In the genomic region with DNA sequence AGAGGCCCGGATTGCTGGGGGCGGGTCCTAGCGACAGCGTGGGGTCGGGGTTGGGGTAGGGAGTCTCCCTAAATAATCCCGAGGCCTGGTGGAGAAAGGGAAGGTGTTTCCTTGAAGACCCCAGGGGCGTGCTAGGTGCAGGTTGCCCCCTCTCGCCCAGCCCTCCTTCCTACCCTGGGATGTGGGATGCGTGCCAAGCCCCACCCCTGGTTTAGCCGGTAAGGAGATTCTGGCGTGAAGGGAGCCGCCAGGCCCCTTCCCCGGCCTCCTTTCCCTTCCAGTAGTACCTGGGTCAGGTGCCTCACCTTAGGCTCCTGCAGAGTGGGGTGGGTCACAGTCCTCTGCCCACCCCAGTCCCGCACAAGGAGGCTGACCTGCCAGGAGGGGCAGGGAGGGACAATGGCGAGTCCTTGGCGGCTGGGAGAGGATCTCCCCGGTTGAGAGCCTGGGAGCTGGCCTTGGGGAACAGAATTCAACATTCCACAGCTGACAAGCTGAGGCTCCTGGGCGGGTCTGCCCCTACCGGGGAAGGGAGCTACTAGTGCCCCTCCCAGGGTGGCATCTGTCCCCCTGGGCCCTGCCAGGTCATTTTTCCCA, we compare ENCODE assay signal across 8 cellular contexts. TPM values are rescaled to one million over a fixed set of nuclear protein-coding genes. Genes with fewer than 3 reads are reported as not detected.
DNase-seq lines count a peak whose midpoint lies in the region; ATAC-seq and TF ChIP-seq lines count a peak whose summit lies in the region.

No MANE protein-coding gene starts in this region.

- TF ChIP-seq CTCF in body of pancreas (IDR thresholded peaks at IDR 0.05), result no peak
- TF ChIP-seq CTCF in kidney epithelial cell (IDR thresholded peaks at IDR 0.05; ENCODE audit: insufficient read depth, low read length, poor library complexity, severe bottlenecking), result no peak

- H3K27ac Mint-ChIP-seq in stimulated activated naive CD8-positive, alpha-beta T cell treated with anti-CD3 and anti-CD28 coated beads, Interleukin-15, amount 100 ng/mL, for 72 hours, result peak overlapping the region; percentile 70 to 86

- H3K27me3 ChIP-seq in MG63, result no peaks in the 10 kb centered on the region
- no peaks in the 10 kb centered on the region for H3K27me3 ChIP-seq in body of pancreas
- H3K27me3 ChIP-seq in kidney epithelial cell (ENCODE audit: control insufficient read depth, insufficient read depth, low read length), result no peaks in the 10 kb centered on the region

- peaks cover 18% of the 10 kb centered on the region for H3K4me1 ChIP-seq in body of pancreas

- ATAC-seq in body of pancreas, result peak; percentile 17
- peak; percentile 0 for ATAC-seq in stimulated activated naive CD8-positive, alpha-beta T cell treated with anti-CD3 and anti-CD28 coated beads, Interleukin-15, amount 100 ng/mL, for 72 hours

- peak; percentile 39 for DNase-seq in EL
- peak; percentile 63 for DNase-seq in MG63
- DNase-seq in body of pancreas, result peak; percentile 67 to 84 (median 74)
- no peak for DNase-seq in kidney epithelial cell (ENCODE audit: low read depth)
- DNase-seq in stimulated activated naive CD8-positive, alpha-beta T cell treated with anti-CD3 and anti-CD28 coated beads, Interleukin-15, amount 100 ng/mL, for 72 hours, result no peak
- DNase-seq in amniotic stem cell (lab: John Stamatoyannopoulos, UW), result no peak
- DNase-seq in cortex of kidney (lab: John Stamatoyannopoulos, UW), result no peak
- DNase-seq in stimulated activated CD4-positive, alpha-beta T cell treated with anti-CD3 and anti-CD28 coated beads, Interleukin-2, amount 100 ng/mL, for 48 hours, result no peak

- peak overlapping the region; percentile 81 to 92 for H3K4me3 Mint-ChIP-seq in stimulated activated naive CD8-positive, alpha-beta T cell treated with anti-CD3 and anti-CD28 coated beads, Interleukin-15, amount 100 ng/mL, for 72 hours

- intact Hi-C loops in body of pancreas (cut with DNase I), result no loop called here

- no peaks in the 10 kb centered on the region for H3K9me3 Mint-ChIP-seq in stimulated activated naive CD8-positive, alpha-beta T cell treated with anti-CD3 and anti-CD28 coated beads, Interleukin-15, amount 100 ng/mL, for 72 hours

- H3K36me3 ChIP-seq in MG63, result peaks cover 6% of the 10 kb centered on the region
- no peaks in the 10 kb centered on the region for H3K36me3 ChIP-seq in body of pancreas (replicated peaks in 1 of 2; ENCODE audit: insufficient read depth in 1 of 2, low read depth in 2 of 2)
- H3K36me3 ChIP-seq in kidney epithelial cell (ENCODE audit: control insufficient read depth, insufficient read depth, low read length), result no peaks in the 10 kb centered on the region

- H3K27me3 Mint-ChIP-seq in stimulated activated naive CD8-positive, alpha-beta T cell treated with anti-CD3 and anti-CD28 coated beads, Interleukin-15, amount 100 ng/mL, for 72 hours, result no peaks in the 10 kb centered on the region

- H3K27ac ChIP-seq in body of pancreas, result peak overlapping the region; percentile 16 to 81 (median 67)

- no peak for TF ChIP-seq POLR2A in body of pancreas (IDR thresholded peaks at IDR 0.05)

- no peaks in the 10 kb centered on the region for H3K9me3 ChIP-seq in MG63
- H3K9me3 ChIP-seq in body of pancreas, result no peaks in the 10 kb centered on the region

- H3K4me1 Mint-ChIP-seq in stimulated activated naive CD8-positive, alpha-beta T cell treated with anti-CD3 and anti-CD28 coated beads, Interleukin-15, amount 100 ng/mL, for 72 hours, result peaks cover 69% of the 10 kb centered on the region

- H3K4me3 ChIP-seq in MG63 (peak overlapping the region; percentile 69), body of pancreas (peak overlapping the region; percentile 23 to 45), kidney epithelial cell (ENCODE audit: low read depth, low read length) (peak overlapping the region; percentile 72)

- WGBS in body of pancreas, 2 donors, result 5 to 14% methylated on average over 5 to 19 of the region's 19 CpGs

RNA-seq across cellular contexts. Expression of a gene that starts 0.7 kb away (rescaled TPM):
- total RNA-seq in MG63 (2014; rRNA removed; shearing (Covaris generic); ENCODE audit: low replicate concordance), result 117 and 120 TPM in 2 replicates
- 10 to 100 TPM; 24.1 to 37.6 TPM for total RNA-seq in body of pancreas
- total RNA-seq in kidney epithelial cell, result 53.9 and 65.4 TPM in 2 replicates

RNA-seq across cellular contexts. Expression of a gene that starts 17.5 kb away (rescaled TPM):
- total RNA-seq in MG63 (2014; rRNA removed; shearing (Covaris generic); ENCODE audit: low replicate concordance), result not detected in 2 replicates
- total RNA-seq in body of pancreas (10 to 100 TPM in 1 of 2 donors, under 1 TPM in 1; 0.26 to 11.5 TPM), kidney epithelial cell (not detected in 2 replicates)

RNA-seq across cellular contexts. Expression of a gene that starts 17.6 kb away (rescaled TPM):
- total RNA-seq in MG63 (2014; rRNA removed; shearing (Covaris generic); ENCODE audit: low replicate concordance), result not detected in 2 replicates
- total RNA-seq in body of pancreas (not detected), kidney epithelial cell (not detected in 2 replicates)

RNA-seq across cellular contexts. Expression of a gene that starts 38.0 kb away (rescaled TPM):
- 21.0 and 32.2 TPM in 2 replicates for total RNA-seq in MG63 (2014; rRNA removed; shearing (Covaris generic); ENCODE audit: low replicate concordance)
- total RNA-seq in body of pancreas (1 to 10 TPM in 1 of 2 donors, under 1 TPM in 1; 0.26 to 1.3 TPM), kidney epithelial cell (17.3 and 19.9 TPM in 2 replicates)

Comparison
In these comparisons a context has a peak if more than half of its experiments do, and no peak if none do; other contexts are left out.
1. DNase-seq: peak in EL (single experiment), MG63 (single experiment) and body of pancreas (4 of 4); none in kidney epithelial cell (single experiment), stimulated activated naive CD8-positive, alpha-beta T cell treated with anti-CD3 and anti-CD28 coated beads, Interleukin-15, amount 100 ng/mL, for 72 hours (0 of 2), amniotic stem cell (single experiment), cortex of kidney (single experiment) and stimulated activated CD4-positive, alpha-beta T cell treated with anti-CD3 and anti-CD28 coated beads, Interleukin-2, amount 100 ng/mL, for 48 hours (0 of 2).
2. Peak in every context shown above with its lines, with median percentiles within 50 percentile points of each other: H3K4me3 ChIP-seq.